ENCODE assay signal across 1 cellular context in genomic region chr4:41028392-41029076, GRCh38.
TF ChIP-seq lines count a peak whose summit lies in the region.

No MANE protein-coding gene starts in this region.

TF ChIP-seq in HEK293, 187 proteins besides CTCF, POLR2A, EP300 and RAD21 (continued from another document and continues in another):
- TF ChIP-seq PRDM2 (tag by site-specific recombination; IDR thresholded peaks at IDR 0.05; ENCODE audit: borderline replicate concordance) = no peak
- TF ChIP-seq ZNF416 (tag by site-specific recombination; IDR thresholded peaks at IDR 0.05) = no peak
- TF ChIP-seq ZNF324 (tag by site-specific recombination; IDR thresholded peaks at IDR 0.05) = no peak
- TF ChIP-seq ZSCAN23 (tag by site-specific recombination; IDR thresholded peaks at IDR 0.05) = no peak
- no peak for TF ChIP-seq ZNF837 (tag by site-specific recombination; IDR thresholded peaks at IDR 0.05)
- TF ChIP-seq ZNF549 (tag by site-specific recombination; IDR thresholded peaks at IDR 0.05) = no peak
- TF ChIP-seq ZNF704 (tag by site-specific recombination; IDR thresholded peaks at IDR 0.05) = no peak
- TF ChIP-seq ZNF629 (tag by site-specific recombination; IDR thresholded peaks at IDR 0.05) = no peak
- peak; percentile 68; the same call in 1 of the 2 replicates for TF ChIP-seq REST (tag by site-specific recombination; IDR thresholded peaks at IDR 0.05)
- no peak for TF ChIP-seq ZNF747 (tag by site-specific recombination; IDR thresholded peaks at IDR 0.05)
- TF ChIP-seq ZBTB20 (tag by site-specific recombination; IDR thresholded peaks at IDR 0.05) = no peak
- no peak for TF ChIP-seq ZNF530 (tag by site-specific recombination; IDR thresholded peaks at IDR 0.05; ENCODE audit: low read depth)
- TF ChIP-seq ZNF513 (tag by site-specific recombination; IDR thresholded peaks at IDR 0.05) = no peak
- no peak for TF ChIP-seq ZNF202 (tag by site-specific recombination; IDR thresholded peaks at IDR 0.05; ENCODE audit: borderline replicate concordance)
- TF ChIP-seq ZNF239 (tag by site-specific recombination; IDR thresholded peaks at IDR 0.05) = no peak
- peak; percentile 85; the same call in 1 of the 2 replicates for TF ChIP-seq TRIM28 (IDR thresholded peaks at IDR 0.05; ENCODE audit: borderline replicate concordance, low read length)
- 0 out of 2 replicates have a peak, but pooled peaks have one; percentile 25 for TF ChIP-seq ZNF18 (tag by site-specific recombination; IDR thresholded peaks at IDR 0.05)
- TF ChIP-seq ZNF426 (tag by site-specific recombination; IDR thresholded peaks at IDR 0.05) = no peak
- no peak for TF ChIP-seq HOXC10 (CRISPR knock-in tag; IDR thresholded peaks at IDR 0.05)
- no peak for TF ChIP-seq BCL11A (tag by site-specific recombination; IDR thresholded peaks at IDR 0.05; ENCODE audit: low read depth)
- TF ChIP-seq ZNF660 (tag by site-specific recombination; IDR thresholded peaks at IDR 0.05) = no peak
- TF ChIP-seq ZNF521 (tag by site-specific recombination; IDR thresholded peaks at IDR 0.05) = no peak
- no peak for TF ChIP-seq ZNF658 (tag by site-specific recombination; IDR thresholded peaks at IDR 0.05)
- TF ChIP-seq ZBTB7A (tag by site-specific recombination; IDR thresholded peaks at IDR 0.05; ENCODE audit: low read depth) = no peak
- no peak for TF ChIP-seq KLF7 (tag by site-specific recombination; IDR thresholded peaks at IDR 0.05; ENCODE audit: borderline replicate concordance)
- TF ChIP-seq HOXA7 (CRISPR knock-in tag; IDR thresholded peaks at IDR 0.05; ENCODE audit: borderline replicate concordance) = no peak
- no peak for TF ChIP-seq ZNF777 (tag by site-specific recombination; IDR thresholded peaks at IDR 0.05; ENCODE audit: borderline replicate concordance)
- no peak for TF ChIP-seq ZNF157 (tag by site-specific recombination; IDR thresholded peaks at IDR 0.05)
- no peak; the same call in 1 of the 2 replicates for TF ChIP-seq ZNF341 (tag by site-specific recombination; IDR thresholded peaks at IDR 0.05; ENCODE audit: low read depth)
- TF ChIP-seq ZNF223 (tag by site-specific recombination; IDR thresholded peaks at IDR 0.05) = no peak
- TF ChIP-seq ZSCAN4 (tag by site-specific recombination; IDR thresholded peaks at IDR 0.05) = no peak
- TF ChIP-seq ZEB2 (tag by site-specific recombination; IDR thresholded peaks at IDR 0.05) = no peak
- TF ChIP-seq KLF10 (tag by site-specific recombination; IDR thresholded peaks at IDR 0.05) = no peak
- TF ChIP-seq ZNF48 (tag by site-specific recombination; IDR thresholded peaks at IDR 0.05) = no peak
- TF ChIP-seq GLI2 (tag by site-specific recombination; IDR thresholded peaks at IDR 0.05; ENCODE audit: borderline replicate concordance, low read depth) = 0 out of 2 replicates have a peak, but pooled peaks have one; percentile 16
- TF ChIP-seq ZNF132 (tag by site-specific recombination; IDR thresholded peaks at IDR 0.05; ENCODE audit: borderline replicate concordance) = no peak
- no peak for TF ChIP-seq ZBTB6 (tag by site-specific recombination; IDR thresholded peaks at IDR 0.05)
- TF ChIP-seq ZBTB8A (tag by site-specific recombination; IDR thresholded peaks at IDR 0.05) = 0 out of 2 replicates have a peak, but pooled peaks have one; percentile 27
- no peak for TF ChIP-seq ZNF155 (tag by site-specific recombination; IDR thresholded peaks at IDR 0.05)
- TF ChIP-seq MZF1 (tag by site-specific recombination; IDR thresholded peaks at IDR 0.05; ENCODE audit: borderline replicate concordance) = peak; percentile 97
- TF ChIP-seq ZNF654 (tag by site-specific recombination; IDR thresholded peaks at IDR 0.05; ENCODE audit: low read depth) = no peak
- no peak for TF ChIP-seq ZNF26 (tag by site-specific recombination; IDR thresholded peaks at IDR 0.05)
- no peak for TF ChIP-seq ZNF280C (tag by site-specific recombination; IDR thresholded peaks at IDR 0.05)
- TF ChIP-seq BCL11B (tag by site-specific recombination; IDR thresholded peaks at IDR 0.05; ENCODE audit: low read depth) = no peak
- peak; percentile 84 for TF ChIP-seq ZBTB48 (tag by site-specific recombination; IDR thresholded peaks at IDR 0.05)
